Comparison of ENCODE assay signal across 20 cellular contexts in genomic region chrX:76657499-76657898, GRCh38.
"Had no signal": no experiment of that assay in that cellular context is flagged by ENCODE, and none has a peak within 500 bp of the region (broad histone marks: within the 10 kb centered on the region; RNA-seq: fewer than 3 reads in every experiment).

No MANE protein-coding gene starts in this region.

- H3K36me3 Mint-ChIP-seq: activated naive CD4-positive, alpha-beta T cell treated with anti-CD3 and anti-CD28 coated beads, Interleukin-2, amount 50 U/mL, for 24 hours; mesothelial cell of epicardium; naive thymus-derived CD8-positive, alpha-beta T cell; type B pancreatic cell had no signal

- H3K27ac Mint-ChIP-seq: activated naive CD4-positive, alpha-beta T cell treated with anti-CD3 and anti-CD28 coated beads, Interleukin-2, amount 50 U/mL, for 24 hours; activated T-cell treated with anti-CD3 and anti-CD28 coated beads, Interleukin-2, amount 50 U/mL, for 72 hours; brain; mesothelial cell of epicardium; naive thymus-derived CD8-positive, alpha-beta T cell; type B pancreatic cell; WTC11 had no signal

- DNase-seq: activated CD4-positive, alpha-beta T cell treated with anti-CD3 and anti-CD28 coated beads, Interleukin-2, amount 50 U/mL, for 4 hours; activated effector memory CD4-positive, alpha-beta T cell treated with Interleukin-2 at 50 U/mL for 16 hours; activated T-cell treated with anti-CD3 and anti-CD28 coated beads, Interleukin-2, amount 50 U/mL, for 72 hours; anterior cingulate cortex; head of caudate nucleus; hypothalamus; left ventricle myocardium superior; mammary epithelial cell; naive thymus-derived CD8-positive, alpha-beta T cell; ovary; stimulated activated CD4-positive, alpha-beta T cell treated with anti-CD3 and anti-CD28 coated beads, Interleukin-2, amount 100 ng/mL, for 48 hours; stimulated activated CD8-positive, alpha-beta memory T cell treated with anti-CD3 and anti-CD28 coated beads, Interleukin-4, amount 100 ng/mL, for 48 hours; stimulated activated naive CD4-positive, alpha-beta T cell; testis had no signal

- H3K9me3 Mint-ChIP-seq: activated naive CD4-positive, alpha-beta T cell treated with anti-CD3 and anti-CD28 coated beads, Interleukin-2, amount 50 U/mL, for 24 hours; type B pancreatic cell had no signal

- H3K4me3 Mint-ChIP-seq: activated naive CD4-positive, alpha-beta T cell treated with anti-CD3 and anti-CD28 coated beads, Interleukin-2, amount 50 U/mL, for 24 hours; activated T-cell treated with anti-CD3 and anti-CD28 coated beads, Interleukin-2, amount 50 U/mL, for 72 hours; brain; mesothelial cell of epicardium; naive thymus-derived CD8-positive, alpha-beta T cell; type B pancreatic cell; WTC11 had no signal

- H3K27me3 Mint-ChIP-seq: brain; naive thymus-derived CD8-positive, alpha-beta T cell; type B pancreatic cell had no signal

- H3K4me1 Mint-ChIP-seq: activated naive CD4-positive, alpha-beta T cell treated with anti-CD3 and anti-CD28 coated beads, Interleukin-2, amount 50 U/mL, for 24 hours; brain; mesothelial cell of epicardium; naive thymus-derived CD8-positive, alpha-beta T cell; WTC11 had no signal

- ATAC-seq: gastroesophageal sphincter; left ventricle myocardium superior; naive thymus-derived CD8-positive, alpha-beta T cell; WTC11 had no signal
